Comparison of ENCODE assay signal across 9 cellular contexts in the genomic region with DNA sequence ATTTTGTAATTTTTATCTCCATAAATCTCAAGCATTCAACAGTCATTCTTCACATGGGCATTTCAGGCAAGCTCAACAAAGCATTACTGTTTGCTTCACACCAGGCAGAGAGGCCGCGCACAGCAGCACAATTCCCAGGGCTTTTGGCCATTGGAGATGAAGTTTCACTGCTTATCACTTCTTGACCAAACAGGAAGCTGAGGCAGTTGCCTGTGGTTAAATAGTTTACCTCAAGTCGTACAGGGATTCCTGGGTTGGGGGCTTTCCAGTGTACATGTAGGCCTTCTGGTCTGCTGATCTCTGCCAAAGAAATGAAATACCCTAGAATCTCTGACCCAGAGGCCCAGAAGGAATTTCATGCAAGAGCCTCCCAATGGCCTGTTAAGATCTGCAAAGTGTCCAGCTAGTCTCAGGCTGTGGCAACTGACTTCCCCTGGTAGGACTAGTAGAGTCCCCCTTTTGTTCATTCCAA. TPM values are rescaled to one million over a fixed set of nuclear protein-coding genes. Genes with fewer than 3 reads are reported as not detected.
DNase-seq lines count a peak whose midpoint lies in the region; ATAC-seq and TF ChIP-seq lines count a peak whose summit lies in the region.
"Had no signal": no experiment of that assay in that cellular context is flagged by ENCODE, and none has a peak within 500 bp of the region (broad histone marks: within the 10 kb centered on the region; RNA-seq: fewer than 3 reads in every experiment).

No MANE protein-coding gene starts in this region.

- H3K9me3 ChIP-seq in HUES48 (ENCODE audit: control insufficient read depth, insufficient read depth, low read length) (no peaks in the 10 kb centered on the region), HAP-1 (no peaks in the 10 kb centered on the region)
- H3K9me3 ChIP-seq: uterus had no signal

- DNase-seq in GF-D8 (lab: John Stamatoyannopoulos, UW) (peak; percentile 72), astrocyte of the cerebellum (ENCODE audit: low read depth) (peak; percentile 88), natural killer cell (no peak), HAP-1 (ENCODE audit: low spot score in 2 of 2) (no peak), COR-L47 (lab: John Stamatoyannopoulos, UW) (no peak)
- no peak for DNase-seq in activated CD4-positive, alpha-beta T cell treated with anti-CD3 and anti-CD28 coated beads for 4 hours
- DNase-seq in stimulated activated CD8-positive, alpha-beta memory T cell treated with anti-CD3 and anti-CD28 coated beads, Interleukin-4, amount 100 ng/mL, for 48 hours, result no peak
- DNase-seq: uterus had no signal

- peaks cover 0 to 12% of the 10 kb centered on the region in 2 donors for H3K27me3 Mint-ChIP-seq in natural killer cell (ENCODE audit: low read depth in 2 of 2)

- H3K36me3 ChIP-seq in HUES48 (ENCODE audit: control insufficient read depth, insufficient read depth, low read length) (no peaks in the 10 kb centered on the region), HAP-1 (replicated peaks) (no peaks in the 10 kb centered on the region)
- H3K36me3 ChIP-seq: uterus had no signal

- H3K4me1 ChIP-seq in HUES48 (ENCODE audit: control insufficient read depth, insufficient read depth, low read length) (no peaks in the 10 kb centered on the region), HAP-1 (no peaks in the 10 kb centered on the region)
- H3K4me1 ChIP-seq: uterus had no signal

- H3K27me3 ChIP-seq in HUES48 (ENCODE audit: control insufficient read depth, insufficient read depth, low read length) (no peaks in the 10 kb centered on the region), HAP-1 (ENCODE audit: low read depth) (no peaks in the 10 kb centered on the region)
- H3K27me3 ChIP-seq: uterus had no signal

- TF ChIP-seq CTCF in astrocyte of the cerebellum (IDR thresholded peaks at IDR 0.05; ENCODE audit: low read depth, low read length, missing control alignments) (no peak), natural killer cell (IDR thresholded peaks at IDR 0.05) (no peak)

- peak overlapping the region in 1 of 2 donors; percentile 18 for H3K27ac Mint-ChIP-seq in natural killer cell

- ATAC-seq in natural killer cell, result peak; percentile 30 to 92 (median 53)

- in situ Hi-C loops in astrocyte of the cerebellum (cut with HindIII; ENCODE audit: low sequenced_read_pairs), result no loop called here
- in situ Hi-C loops in HAP-1 (cut with MboI; ENCODE audit: low sequenced_read_pairs), result loop anchor here (10.0 kb wide), 1 partner anchor 255 kb away; no protein-coding TSS in a partner anchor

- no peak overlapping the region for H3K4me3 ChIP-seq in HUES48 (ENCODE audit: low read depth, low read length)
- H3K4me3 ChIP-seq in astrocyte of the cerebellum (ENCODE audit: low read depth, low read length), result no peak overlapping the region
- H3K4me3 ChIP-seq in HAP-1, result no peak overlapping the region
- H3K4me3 ChIP-seq: uterus had no signal

- intact Hi-C loops in natural killer cell (cut with micrococcal nuclease), result no loop called here

- H3K9ac ChIP-seq in HUES48 (ENCODE audit: low read depth, low read length), result no peak overlapping the region

- no peak overlapping the region for H3K4me3 Mint-ChIP-seq in natural killer cell

- H3K9me3 Mint-ChIP-seq in natural killer cell, result no peaks in the 10 kb centered on the region

- H3K36me3 Mint-ChIP-seq in natural killer cell, result no peaks in the 10 kb centered on the region

- peaks cover 10 to 12% of the 10 kb centered on the region in 2 donors for H3K4me1 Mint-ChIP-seq in natural killer cell

- H3K27ac ChIP-seq in HUES48 (ENCODE audit: low read depth, low read length), result peak overlapping the region; percentile 58
- H3K27ac ChIP-seq: uterus had no signal

RNA-seq across cellular contexts. Expression of a gene that starts 11.2 kb away (rescaled TPM):
- 10 to 100 TPM; 12.5 to 17.4 (median 15.3) TPM for total RNA-seq in natural killer cell

RNA-seq across cellular contexts. Expression of a gene that starts 17.5 kb away (rescaled TPM):
- total RNA-seq in natural killer cell, result 10 to 100 TPM; 37.6 to 54.3 (median 47.9) TPM

RNA-seq across cellular contexts. Expression of a gene that starts 24.3 kb away (rescaled TPM):
- 10 to 100 TPM in 1 of 3 donors, 1 to 10 TPM in 2; 5.5 to 13.7 (median 8.1) TPM for total RNA-seq in natural killer cell

Comparison
In these comparisons a context has a peak if more than half of its experiments do, and no peak if none do; other contexts are left out.
1. DNase-seq: peak in GF-D8 (single experiment) and astrocyte of the cerebellum (single experiment); none in natural killer cell (single experiment), HAP-1 (0 of 2), activated CD4-positive, alpha-beta T cell treated with anti-CD3 and anti-CD28 coated beads for 4 hours (0 of 2), COR-L47 (single experiment) and stimulated activated CD8-positive, alpha-beta memory T cell treated with anti-CD3 and anti-CD28 coated beads, Interleukin-4, amount 100 ng/mL, for 48 hours (single experiment).